In the genomic region with DNA sequence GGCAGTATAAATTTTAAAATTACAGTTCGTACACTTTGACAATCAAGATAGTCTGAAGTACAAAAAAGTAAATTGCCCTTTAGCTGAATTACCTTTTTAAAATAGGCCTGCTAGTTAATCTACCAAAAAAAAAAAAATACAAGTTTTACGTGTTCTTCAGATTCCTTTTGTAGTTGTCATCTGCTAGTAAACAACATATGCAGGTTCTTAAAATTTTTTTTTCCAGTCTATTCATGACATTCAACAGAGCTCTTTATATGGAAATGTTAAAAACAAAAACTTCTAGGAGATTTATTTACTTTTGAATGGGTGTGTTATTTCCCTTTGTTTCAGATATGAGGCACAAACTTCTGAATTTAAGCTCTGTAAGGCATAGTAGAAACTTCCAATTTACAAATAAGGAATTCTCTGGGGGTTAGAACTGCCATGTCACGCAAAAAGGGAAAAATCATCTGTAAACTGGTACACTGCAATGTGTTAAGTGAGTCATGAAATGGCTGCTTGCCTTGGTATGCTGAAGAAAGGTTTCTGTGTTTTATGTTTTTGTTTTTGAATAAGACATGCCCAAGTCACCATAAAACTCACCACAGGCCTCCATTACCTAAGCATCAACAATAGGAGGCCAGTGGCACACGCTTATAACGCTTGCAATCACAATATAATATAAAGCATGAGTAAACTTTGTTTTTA, we compare ENCODE assay signal across 8 cellular contexts.
DNase-seq lines count a peak whose midpoint lies in the region; ATAC-seq and TF ChIP-seq lines count a peak whose summit lies in the region.
"Not testable (repeated sequence)": the region's sequence is repeated elsewhere in the genome, so short reads cannot be mapped to it uniquely, and the experiment has no call there.

No MANE protein-coding gene starts in this region.

- not testable (repeated sequence) for H3K4me3 ChIP-seq in A673 (ENCODE audit: low read depth, low read length, poor library complexity, severe bottlenecking); PC-3 (ENCODE audit: low read length); kidney epithelial cell (ENCODE audit: low read depth, low read length); skeletal muscle cell (ENCODE audit: low read depth, low read length)
- peak overlapping the region; percentile 24; the same call in 1 of the 2 replicates for H3K4me3 ChIP-seq in GM23338

- H3F3A ChIP-seq in GM23338 (replicated peaks; ENCODE audit: low read depth); PC-3 (ENCODE audit: low read length, unreplicated experiment): not testable (repeated sequence)

- H3K4me3 Mint-ChIP-seq in GM23338 = peak overlapping the region; percentile 12; the same call in 2 of the 3 replicates
- peak overlapping the region; percentile 45 to 61 for H3K4me3 Mint-ChIP-seq in activated T-cell treated with anti-CD3 and anti-CD28 coated beads, Interleukin-2, amount 50 U/mL, for 72 hours
- not testable (repeated sequence) for H3K4me3 Mint-ChIP-seq in MCF 10A (ENCODE audit: unreplicated experiment)

- POLR2A ChIA-PET in A673 (lab: Charles Lee; ENCODE audit: low non-redundant PET) = not testable (repeated sequence)
- POLR2A ChIA-PET in PC-3 (lab: Charles Lee; ENCODE audit: unreplicated experiment) (interaction anchor here (0.6 to 0.7 kb wide), 2 partner anchors 44 to 210 kb away, joined by 5 to 18 read pairs; no protein-coding TSS in a partner anchor), MCF 10A (lab: Yijun Ruan, JAX) (interaction anchor here (1.0 kb wide), 1 partner anchor 10 kb away, joined by 3 read pairs; no protein-coding TSS in a partner anchor)

- intact Hi-C loops in A673 (cut with micrococcal nuclease; ENCODE audit: unreplicated experiment); MCF 10A (cut with micrococcal nuclease): not testable (repeated sequence)
- intact Hi-C loops in PC-3 (cut with micrococcal nuclease) = loop anchor here (5.0 kb wide), 2 partner anchors 130 to 195 kb away; no protein-coding TSS in a partner anchor

- ATAC-seq in GM23338 = peak; percentile 39
- peak; percentile 83 for ATAC-seq in PC-3
- peak; percentile 80 to 81 for ATAC-seq in activated T-cell treated with anti-CD3 and anti-CD28 coated beads, Interleukin-2, amount 50 U/mL, for 72 hours (replicated peaks in 1 of 2)

- H3K9ac ChIP-seq in PC-3 (ENCODE audit: low read length) = not testable (repeated sequence)

- H3K36me3 Mint-ChIP-seq in GM23338 (ENCODE audit: low read depth); activated T-cell treated with anti-CD3 and anti-CD28 coated beads, Interleukin-2, amount 50 U/mL, for 72 hours (ENCODE audit: insufficient read depth in 2 of 2): not testable (repeated sequence)
- peaks cover 24% of the 10 kb centered on the region for H3K36me3 Mint-ChIP-seq in MCF 10A (ENCODE audit: insufficient read depth, unreplicated experiment)

- not testable (repeated sequence) for H3K79me2 ChIP-seq in GM23338 (replicated peaks; ENCODE audit: insufficient read depth); PC-3 (ENCODE audit: low read length)

- not testable (repeated sequence) for H3K9me3 ChIP-seq in A673 (ENCODE audit: low read depth, low read length, poor library complexity, severe bottlenecking); PC-3 (ENCODE audit: low read length)

- BruUV-seq in A673 (replicated peaks; lab: Mats Ljungman, UMichigan) (TSS peak; percentile 9), MCF 10A (replicated peaks; lab: Mats Ljungman, UMichigan) (TSS peak; percentile 11)
- BruUV-seq in PC-3 (replicated peaks; lab: Mats Ljungman, UMichigan) = not testable (repeated sequence)

- CTCF ChIA-PET in A673 (lab: Charles Lee); PC-3 (lab: Charles Lee): not testable (repeated sequence)
- CTCF ChIA-PET in MCF 10A (lab: Yijun Ruan, JAX) = interaction anchor here (0.6 to 0.9 kb wide), 4 partner anchors 50 to 1062 kb away, joined by 3 to 5 read pairs (median 4); no protein-coding TSS in a partner anchor

- not testable (repeated sequence) for TF ChIP-seq CTCF in A673 (conservative IDR thresholded peaks at IDR 0.05; ENCODE audit: low read depth, low read length); GM23338 (conservative IDR thresholded peaks at IDR 0.05; ENCODE audit: low read depth in 2 of 2); PC-3 (conservative IDR thresholded peaks at IDR 0.05; ENCODE audit: low read depth, low read length); MCF 10A (IDR thresholded peaks at IDR 0.05; ENCODE audit: unreplicated experiment); kidney epithelial cell (IDR thresholded peaks at IDR 0.05; ENCODE audit: insufficient read depth, low read length, poor library complexity, severe bottlenecking)

- not testable (repeated sequence) for H3K9me2 ChIP-seq in GM23338 (ENCODE audit: insufficient read depth); PC-3 (replicated peaks; ENCODE audit: low read length)

- not testable (repeated sequence) for H3K27me3 Mint-ChIP-seq in GM23338 (ENCODE audit: insufficient read depth, low read depth, poor library complexity); activated T-cell treated with anti-CD3 and anti-CD28 coated beads, Interleukin-2, amount 50 U/mL, for 72 hours (ENCODE audit: low read depth); MCF 10A (ENCODE audit: insufficient read depth, unreplicated experiment)

- H3K4me2 ChIP-seq in GM23338 (peak overlapping the region; percentile 37), PC-3 (ENCODE audit: low read length) (peak overlapping the region; percentile 59)

- not testable (repeated sequence) for H4K20me1 ChIP-seq in GM23338 (replicated peaks; ENCODE audit: insufficient read depth); PC-3 (ENCODE audit: low read length)

- H3K36me3 ChIP-seq in A673 (ENCODE audit: insufficient read depth, low read length, poor library complexity, severe bottlenecking); GM23338 (ENCODE audit: insufficient read depth); PC-3 (ENCODE audit: low read depth, low read length); kidney epithelial cell (ENCODE audit: control insufficient read depth, insufficient read depth, low read length): not testable (repeated sequence)

- not testable (repeated sequence) for H3K27ac ChIP-seq in A673 (ENCODE audit: low read depth, low read length, poor library complexity, severe bottlenecking)
- peak overlapping the region; percentile 89 for H3K27ac ChIP-seq in GM23338 (ENCODE audit: low read depth)
- peak overlapping the region; percentile 66 for H3K27ac ChIP-seq in PC-3 (ENCODE audit: low read length)

- H3K27ac Mint-ChIP-seq in GM23338 (peak overlapping the region; percentile 97), MCF 10A (ENCODE audit: low read depth, unreplicated experiment) (peak overlapping the region; percentile 95)
- H3K27ac Mint-ChIP-seq in activated T-cell treated with anti-CD3 and anti-CD28 coated beads, Interleukin-2, amount 50 U/mL, for 72 hours = peak overlapping the region; percentile 90

- not testable (repeated sequence) for H3K27me3 ChIP-seq in A673 (replicated peaks; ENCODE audit: insufficient read depth, low read depth, low read length, poor library complexity); GM23338 (ENCODE audit: insufficient read depth); PC-3 (ENCODE audit: low read length); kidney epithelial cell (ENCODE audit: control insufficient read depth, insufficient read depth, low read length)

- H3K4me1 ChIP-seq in A673 (ENCODE audit: insufficient read depth, low read length, poor library complexity, severe bottlenecking) (peaks cover 30% of the 10 kb centered on the region), GM23338 (ENCODE audit: insufficient read depth) (peaks cover 74% of the 10 kb centered on the region), PC-3 (ENCODE audit: insufficient read depth, low read length) (peaks cover 33% of the 10 kb centered on the region)

- H2AFZ ChIP-seq in GM23338 = not testable (repeated sequence)
- H2AFZ ChIP-seq in PC-3 (ENCODE audit: low read length) = 0 out of 2 replicates have a peak overlapping the region, but pooled peaks have one; percentile 38

- peaks cover 67% of the 10 kb centered on the region for H3K4me1 Mint-ChIP-seq in GM23338
- H3K4me1 Mint-ChIP-seq in activated T-cell treated with anti-CD3 and anti-CD28 coated beads, Interleukin-2, amount 50 U/mL, for 72 hours (ENCODE audit: low read depth) = peaks cover 60% of the 10 kb centered on the region
- peaks cover 17% of the 10 kb centered on the region for H3K4me1 Mint-ChIP-seq in MCF 10A (ENCODE audit: insufficient read depth, unreplicated experiment)

- H3K9me3 Mint-ChIP-seq in GM23338; activated T-cell treated with anti-CD3 and anti-CD28 coated beads, Interleukin-2, amount 50 U/mL, for 72 hours; MCF 10A (ENCODE audit: unreplicated experiment): not testable (repeated sequence)

- not testable (repeated sequence) for DNase-seq in A673 (ENCODE audit: low spot score); GM23338 (ENCODE audit: low spot score)
- DNase-seq in PC-3 (peak; percentile 65), MCF 10A (ENCODE audit: unreplicated experiment) (peak; percentile 60), fibroblast of peridontal ligament (ENCODE audit: extremely low read depth) (peak; percentile 91), kidney epithelial cell (ENCODE audit: low read depth) (peak; percentile 52), skeletal muscle cell (ENCODE audit: low read depth) (peak; percentile 75)
- peak in 1 of 2 donors; percentile 9 for DNase-seq in activated T-cell treated with anti-CD3 and anti-CD28 coated beads, Interleukin-2, amount 50 U/mL, for 72 hours
